19 cellular contexts compared by ENCODE assay signal in genomic region chr11:106389096-106389495, GRCh38.
DNase-seq lines count a peak whose midpoint lies in the region; ATAC-seq and TF ChIP-seq lines count a peak whose summit lies in the region.
"Had no signal": no experiment of that assay in that cellular context is flagged by ENCODE, and none has a peak within 500 bp of the region (broad histone marks: within the 10 kb centered on the region; RNA-seq: fewer than 3 reads in every experiment).

No MANE protein-coding gene starts in this region.

- TF ChIP-seq CTCF in RWPE2 (IDR thresholded peaks at IDR 0.05; ENCODE audit: poor library complexity, severe bottlenecking) (no peak), fibroblast of pulmonary artery (IDR thresholded peaks at IDR 0.05; ENCODE audit: low read length, missing control alignments) (no peak), endothelial cell (IDR thresholded peaks at IDR 0.05; ENCODE audit: unreplicated experiment) (no peak)

- H3K27ac Mint-ChIP-seq in endothelial cell (ENCODE audit: unreplicated experiment): no peak overlapping the region
- H3K27ac Mint-ChIP-seq: activated naive CD8-positive, alpha-beta T cell treated with anti-CD3 and anti-CD28 coated beads for 36 hours; H9; naive thymus-derived CD8-positive, alpha-beta T cell; stimulated activated memory B cell treated with anti-CD40 and anti-IgM and Interleukin-4, amounts not matched to agents 10 μg/mL and 1 μg/mL and 100 μg/mL, for 72 hours had no signal

- H3K4me3 ChIP-seq in RWPE2 (ENCODE audit: severe bottlenecking): no peak overlapping the region
- H3K4me3 ChIP-seq in fibroblast of pulmonary artery (replicated peaks; ENCODE audit: low read depth, low read length): no peak overlapping the region
- no peak overlapping the region for H3K4me3 ChIP-seq in skeletal muscle cell (ENCODE audit: low read depth, low read length)
- H3K4me3 ChIP-seq: colonic mucosa, right atrium auricular region, vagina had no signal

- H3K9me3 Mint-ChIP-seq in endothelial cell (ENCODE audit: unreplicated experiment): no peaks in the 10 kb centered on the region

- H3K4me1 ChIP-seq in RWPE2 (ENCODE audit: insufficient read depth, poor library complexity, severe bottlenecking): peaks cover 36% of the 10 kb centered on the region
- H3K4me1 ChIP-seq: colonic mucosa, right atrium auricular region had no signal

- DNase-seq in ELR (ENCODE audit: low read depth) (peak; percentile 75), RWPE2 (ENCODE audit: low spot score) (no peak), fibroblast of pulmonary artery (ENCODE audit: low read depth) (peak; percentile 56), skeletal muscle cell (ENCODE audit: low read depth) (peak; percentile 55), NCI-H510A treated with DMSO at 0.1 percent for 48 hours (lab: John Stamatoyannopoulos, UW) (no peak), endothelial cell (ENCODE audit: low spot score) (no peak), DMS153 (lab: John Stamatoyannopoulos, UW) (no peak)
- DNase-seq in stimulated activated naive CD8-positive, alpha-beta T cell treated with anti-CD3 and anti-CD28 coated beads, Interleukin-15, Interleukin-2, amounts not matched to agents 100 U/mL and 50 U/mL, for 24 hours: no peak
- DNase-seq: activated CD4-positive, CD25-positive, alpha-beta regulatory T cell treated with anti-CD3 and anti-CD28 coated beads, Interleukin-2, amount 50 U/mL, for 72 hours; activated naive CD8-positive, alpha-beta T cell treated with anti-CD3 and anti-CD28 coated beads for 36 hours; colonic mucosa; H9; naive thymus-derived CD8-positive, alpha-beta T cell; stimulated activated CD4-positive, alpha-beta T cell treated with anti-CD3 and anti-CD28 coated beads, Interleukin-4, amount 100 ng/mL, for 4 hours had no signal

- no peaks in the 10 kb centered on the region for H3K4me1 Mint-ChIP-seq in endothelial cell (ENCODE audit: unreplicated experiment)
- H3K4me1 Mint-ChIP-seq: activated naive CD8-positive, alpha-beta T cell treated with anti-CD3 and anti-CD28 coated beads for 36 hours; naive thymus-derived CD8-positive, alpha-beta T cell; stimulated activated memory B cell treated with anti-CD40 and anti-IgM and Interleukin-4, amounts not matched to agents 10 μg/mL and 1 μg/mL and 100 μg/mL, for 72 hours had no signal

- H3K27me3 ChIP-seq in RWPE2 (ENCODE audit: insufficient read depth, poor library complexity, severe bottlenecking): no peaks in the 10 kb centered on the region
- H3K27me3 ChIP-seq: colonic mucosa, right atrium auricular region, vagina had no signal

- H3K36me3 Mint-ChIP-seq in endothelial cell (ENCODE audit: low read depth, unreplicated experiment): no peaks in the 10 kb centered on the region
- H3K36me3 Mint-ChIP-seq: activated naive CD8-positive, alpha-beta T cell treated with anti-CD3 and anti-CD28 coated beads for 36 hours; stimulated activated memory B cell treated with anti-CD40 and anti-IgM and Interleukin-4, amounts not matched to agents 10 μg/mL and 1 μg/mL and 100 μg/mL, for 72 hours had no signal

- peak overlapping the region; percentile 51 for H3K27ac ChIP-seq in RWPE2 (ENCODE audit: poor library complexity, severe bottlenecking)
- H3K27ac ChIP-seq: C4-2B, colonic mucosa, HL-60, right atrium auricular region, vagina had no signal

- ATAC-seq in RWPE2 (ENCODE audit: low read depth): peak; percentile 80
- ATAC-seq in stimulated activated naive CD8-positive, alpha-beta T cell treated with anti-CD3 and anti-CD28 coated beads, Interleukin-15, Interleukin-2, amounts not matched to agents 100 U/mL and 50 U/mL, for 24 hours: no peak
- ATAC-seq: naive thymus-derived CD8-positive, alpha-beta T cell; stimulated activated memory B cell treated with anti-CD40 and anti-IgM and Interleukin-4, amounts not matched to agents 10 μg/mL and 1 μg/mL and 100 μg/mL, for 72 hours had no signal

- H3K9me3 ChIP-seq in RWPE2 (ENCODE audit: severe bottlenecking): no peaks in the 10 kb centered on the region
- H3K9me3 ChIP-seq: colonic mucosa, right atrium auricular region, vagina had no signal

- H3K4me3 Mint-ChIP-seq in endothelial cell (ENCODE audit: unreplicated experiment): no peak overlapping the region
- H3K4me3 Mint-ChIP-seq: activated naive CD8-positive, alpha-beta T cell treated with anti-CD3 and anti-CD28 coated beads for 36 hours; H9; naive thymus-derived CD8-positive, alpha-beta T cell; stimulated activated memory B cell treated with anti-CD40 and anti-IgM and Interleukin-4, amounts not matched to agents 10 μg/mL and 1 μg/mL and 100 μg/mL, for 72 hours had no signal

- no peaks in the 10 kb centered on the region for H3K27me3 Mint-ChIP-seq in endothelial cell (ENCODE audit: unreplicated experiment)
- H3K27me3 Mint-ChIP-seq: activated naive CD8-positive, alpha-beta T cell treated with anti-CD3 and anti-CD28 coated beads for 36 hours; stimulated activated memory B cell treated with anti-CD40 and anti-IgM and Interleukin-4, amounts not matched to agents 10 μg/mL and 1 μg/mL and 100 μg/mL, for 72 hours had no signal

- no peaks in the 10 kb centered on the region for H3K36me3 ChIP-seq in RWPE2 (ENCODE audit: low read depth)
- H3K36me3 ChIP-seq: colonic mucosa, right atrium auricular region, vagina had no signal

Comparison
In these comparisons a context has a peak if more than half of its experiments do, and no peak if none do; other contexts are left out.
1. DNase-seq: peak in ELR (single experiment), fibroblast of pulmonary artery (single experiment) and skeletal muscle cell (single experiment); none in RWPE2 (single experiment), stimulated activated naive CD8-positive, alpha-beta T cell treated with anti-CD3 and anti-CD28 coated beads, Interleukin-15, Interleukin-2, amounts not matched to agents 100 U/mL and 50 U/mL, for 24 hours (single experiment), NCI-H510A treated with DMSO at 0.1 percent for 48 hours (single experiment), endothelial cell (single experiment) and DMS153 (single experiment).